In genomic region chr7:151659219-151659618, GRCh38 we compare ENCODE assay signal across 17 cellular contexts.
DNase-seq lines count a peak whose midpoint lies in the region; ATAC-seq, FAIRE-seq and TF ChIP-seq lines count a peak whose summit lies in the region.
"Had no signal": no experiment of that assay in that cellular context is flagged by ENCODE, and none has a peak within 500 bp of the region (broad histone marks: within the 10 kb centered on the region; RNA-seq: fewer than 3 reads in every experiment).

No MANE protein-coding gene starts in this region.

- in situ Hi-C loops in K562 (cut with MboI) = no loop called here

- ATAC-seq in K562 (no peak), HG02973 (IDR thresholded peaks at IDR 0.05; ENCODE audit: unreplicated experiment) (no peak)
- ATAC-seq: CD8-positive, alpha-beta T cell had no signal

- peaks cover 44% of the 10 kb centered on the region for H3K4me1 Mint-ChIP-seq in HFFc6 (ENCODE audit: low read depth)
- peaks cover 24% of the 10 kb centered on the region for H3K4me1 Mint-ChIP-seq in nephron progenitor cell

- H3K4me3 ChIP-seq in K562 (no peak overlapping the region), thyroid gland (replicated peaks in 1 of 3) (no peak overlapping the region)
- H3K4me3 ChIP-seq: HAP-1 had no signal

- H3K4me2 ChIP-seq in K562 (ENCODE audit: insufficient read depth, low read length) = no peak overlapping the region

- no peaks in the 10 kb centered on the region for H3K79me2 ChIP-seq in K562 (ENCODE audit: control insufficient read depth, insufficient read depth, low read length)

- no peaks in the 10 kb centered on the region for H3K36me3 Mint-ChIP-seq in HFFc6 (ENCODE audit: low read depth)
- no peaks in the 10 kb centered on the region for H3K36me3 Mint-ChIP-seq in nephron progenitor cell (ENCODE audit: low read depth)

- H3K27me3 Mint-ChIP-seq in HFFc6 (ENCODE audit: insufficient read depth) (no peaks in the 10 kb centered on the region), nephron progenitor cell (ENCODE audit: low read depth, poor library complexity) (peaks cover 14% of the 10 kb centered on the region)

- no peak for TF ChIP-seq RAD21 in K562 (CRISPR knock-in tag; conservative IDR thresholded peaks at IDR 0.05 in 1 of 2, IDR thresholded peaks at IDR 0.05 in 1 of 2)

- TF ChIP-seq POLR2A in K562 (conservative IDR thresholded peaks at IDR 0.05) = no peak
- TF ChIP-seq POLR2A in thyroid gland (IDR thresholded peaks at IDR 0.05) = no peak

- H3K9me3 Mint-ChIP-seq in HFFc6 (no peaks in the 10 kb centered on the region), nephron progenitor cell (no peaks in the 10 kb centered on the region)
- H3K9me3 Mint-ChIP-seq: CD14-positive monocyte; CD8-positive, alpha-beta T cell had no signal

- whole genome bisulfite sequencing in K562 (ENCODE audit: insufficient coverage, low coverage, missing lambda C conversion rate) = 0% methylated on average over 4 of the region's 4 CpGs
- WGBS in thyroid gland, 2 donors = 78 to 80% methylated on average over 4 of the region's 4 CpGs

- H3K4me1 ChIP-seq in K562 (replicated peaks in 1 of 2; ENCODE audit: control insufficient read depth in 2 of 2, insufficient read depth in 2 of 2, low read length in 2 of 2) = no peaks in the 10 kb centered on the region
- peaks cover 14 to 30% of the 10 kb centered on the region in 2 donors for H3K4me1 ChIP-seq in thyroid gland
- H3K4me1 ChIP-seq: HAP-1 had no signal

- CTCF ChIA-PET in K562 (lab: Yijun Ruan, JAX; ENCODE audit: low intra/inter-chr PET ratio) = no interaction called here

- H3K4me3 Mint-ChIP-seq in HFFc6 = no peak overlapping the region
- H3K4me3 Mint-ChIP-seq in nephron progenitor cell = no peak overlapping the region
- H3K4me3 Mint-ChIP-seq: CD14-positive monocyte; CD8-positive, alpha-beta T cell had no signal

- H3K9me1 ChIP-seq in K562 (ENCODE audit: control insufficient read depth, insufficient read depth, low read length) = no peaks in the 10 kb centered on the region

- peak overlapping the region; percentile 62 for H3K27ac Mint-ChIP-seq in HFFc6
- H3K27ac Mint-ChIP-seq in nephron progenitor cell = no peak overlapping the region
- H3K27ac Mint-ChIP-seq: CD14-positive monocyte; CD8-positive, alpha-beta T cell had no signal

- H2AFZ ChIP-seq in K562 (ENCODE audit: low read depth, low read length) = no peak overlapping the region

- H3K27me3 ChIP-seq in K562 (ENCODE audit: control insufficient read depth in 2 of 2, insufficient read depth in 2 of 2, low read length in 2 of 2) = peaks cover 43 to 56% of the 10 kb centered on the region in 2 experiments
- no peaks in the 10 kb centered on the region for H3K27me3 ChIP-seq in thyroid gland

- no peak for FAIRE-seq in K562 (lab: Jason Lieb, UNC)
- FAIRE-seq: D721Med, GM12892, H1 had no signal

- no peaks in the 10 kb centered on the region for H3K9me3 ChIP-seq in K562 (replicated peaks; ENCODE audit: control insufficient read depth, insufficient read depth, low read depth, low read length)
- H3K9me3 ChIP-seq in thyroid gland = no peaks in the 10 kb centered on the region
- H3K9me3 ChIP-seq: HAP-1 had no signal

- intact Hi-C loops in K562 (cut with micrococcal nuclease) = no loop called here
- intact Hi-C loops in thyroid gland (cut with DNase I) = no loop called here

- POLR2A ChIA-PET in K562 (lab: Yijun Ruan, JAX) = interaction anchor here (0.5 kb wide), 1 partner anchor 140 kb away, joined by 3 read pairs; no protein-coding TSS in a partner anchor

- no peak overlapping the region for H3K9ac ChIP-seq in K562 (ENCODE audit: insufficient read depth in 1 of 2, low read depth in 2 of 2, low read length in 2 of 2)

- no peak for TF ChIP-seq EP300 in K562 (IDR thresholded peaks at IDR 0.05; ENCODE audit: low read length)

- DNase-seq in HFFc6 = no peak
- peak; percentile 21 for DNase-seq in NCI-H69 (lab: John Stamatoyannopoulos, UW)
- no peak for DNase-seq in K562 (ENCODE audit: extremely low read depth in 1 of 4, low spot score in 3 of 4)
- DNase-seq in thyroid gland = no peak
- DNase-seq in nephron progenitor cell = no peak
- DNase-seq: CD8-positive, alpha-beta T cell; COR-L47; DMS153; DND-41; GDM1 had no signal

- no TSS peak for BruUV-seq in K562 (replicated peaks; lab: Mats Ljungman, UMichigan)

- H4K20me1 ChIP-seq in K562 (replicated peaks; ENCODE audit: control insufficient read depth, insufficient read depth, low read length) = no peaks in the 10 kb centered on the region

- H3K27ac ChIP-seq in K562 (ENCODE audit: extremely low read depth, low read depth, low read length) (no peak overlapping the region), thyroid gland (peak overlapping the region in 2 of 3 donors; percentile 45 to 53)
- H3K27ac ChIP-seq: HL-60 had no signal

- TF ChIP-seq CTCF in HFFc6 (IDR thresholded peaks at IDR 0.05) = no peak
- no peak for TF ChIP-seq CTCF in K562 (IDR thresholded peaks at IDR 0.05 in 2 of 3, conservative IDR thresholded peaks at IDR 0.05 in 1 of 3; ENCODE audit: insufficient read depth in 2 of 3, low read depth in 1 of 3, low read length in 3 of 3)
- TF ChIP-seq CTCF in thyroid gland (IDR thresholded peaks at IDR 0.05) = no peak
- TF ChIP-seq CTCF in nephron progenitor cell (IDR thresholded peaks at IDR 0.05) = no peak

- no peaks in the 10 kb centered on the region for H3K36me3 ChIP-seq in K562 (ENCODE audit: control insufficient read depth, insufficient read depth, low read length)
- no peaks in the 10 kb centered on the region for H3K36me3 ChIP-seq in thyroid gland
- H3K36me3 ChIP-seq: HAP-1 had no signal

TF ChIP-seq in K562, 482 proteins besides CTCF, POLR2A, EP300 and RAD21:
- TF ChIP-seq PTRF (tag; IDR thresholded peaks at IDR 0.05) = no peak
- TF ChIP-seq PRMT5 (CRISPR knock-in tag; IDR thresholded peaks at IDR 0.05) = no peak
- no peak for TF ChIP-seq ZNF280A (IDR thresholded peaks at IDR 0.05; ENCODE audit: low read depth, partially characterized antibody)
- TF ChIP-seq TFAP4 (CRISPR knock-in tag; IDR thresholded peaks at IDR 0.05; ENCODE audit: borderline replicate concordance) = no peak
- peak; percentile 29 for TF ChIP-seq ZNF316 (IDR thresholded peaks at IDR 0.05)
